ENCODE assay signal across 9 cellular contexts in the genomic region with DNA sequence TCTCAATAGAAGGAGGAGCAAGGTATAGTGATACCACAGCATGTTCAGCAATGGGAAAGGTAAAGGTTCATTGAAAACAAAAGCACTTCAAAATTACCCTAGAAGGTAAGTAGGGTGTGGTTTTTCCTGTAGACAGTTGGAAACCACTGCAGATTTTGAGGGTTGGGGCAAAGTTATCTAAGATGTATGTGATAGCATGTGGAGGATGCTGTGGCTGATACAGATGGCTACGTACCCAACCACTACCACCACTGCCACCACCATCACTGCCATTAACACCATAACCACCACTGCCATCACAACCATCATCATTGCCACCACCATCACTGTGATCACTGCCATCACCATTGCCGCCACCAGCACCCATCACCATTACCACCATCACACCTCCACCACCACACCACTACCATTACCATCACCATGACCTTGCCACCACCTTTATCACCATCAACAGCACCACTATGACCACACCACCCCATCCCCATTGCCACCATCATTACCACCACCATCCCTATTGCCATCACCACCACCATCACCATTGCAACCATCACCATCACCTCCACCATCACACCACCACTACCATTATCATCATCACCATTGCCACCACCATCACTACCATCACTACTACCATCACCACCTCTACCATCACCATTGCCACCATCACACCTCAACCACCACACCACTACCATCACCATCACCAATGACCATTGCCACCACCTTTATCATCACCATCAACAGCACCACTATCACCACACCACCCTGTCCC. TPM values are rescaled to one million over a fixed set of nuclear protein-coding genes. Genes with fewer than 3 reads are reported as not detected.
DNase-seq lines count a peak whose midpoint lies in the region; ATAC-seq, FAIRE-seq and TF ChIP-seq lines count a peak whose summit lies in the region.
"Had no signal": no experiment of that assay in that cellular context is flagged by ENCODE, and none has a peak within 500 bp of the region (broad histone marks: within the 10 kb centered on the region; RNA-seq: fewer than 3 reads in every experiment).

No MANE protein-coding gene starts in this region.

- FAIRE-seq in bronchial epithelial cell (lab: Jason Lieb, UNC): no peak

- H3K4me1 ChIP-seq in DND-41 (ENCODE audit: insufficient read depth, low read length) (peaks cover 29% of the 10 kb centered on the region), KMS-11 (ENCODE audit: low read depth, poor library complexity, severe bottlenecking) (peaks cover 31% of the 10 kb centered on the region), GM23248 (ENCODE audit: insufficient read depth) (no peaks in the 10 kb centered on the region)

- H3K36me3 ChIP-seq in DND-41 (ENCODE audit: insufficient read depth, low read length) (peaks cover 19% of the 10 kb centered on the region), KMS-11 (ENCODE audit: insufficient read depth) (no peaks in the 10 kb centered on the region), bronchial epithelial cell (ENCODE audit: control insufficient read depth, insufficient read depth, low read length) (peaks cover 3% of the 10 kb centered on the region), neural cell (ENCODE audit: insufficient read depth, low read length) (peaks cover 3% of the 10 kb centered on the region), GM23248 (ENCODE audit: low read depth) (peaks cover 9% of the 10 kb centered on the region)

- no peak overlapping the region for H2AFZ ChIP-seq in DND-41 (ENCODE audit: low read depth, low read length)
- H2AFZ ChIP-seq in KMS-11 (ENCODE audit: low read depth): no peak overlapping the region
- H2AFZ ChIP-seq in neural cell (ENCODE audit: low read depth, low read length): no peak overlapping the region
- H2AFZ ChIP-seq in GM23248: no peak overlapping the region

- H3K79me2 ChIP-seq in DND-41 (ENCODE audit: insufficient read depth, low read length): peaks cover 18% of the 10 kb centered on the region
- peaks cover 15% of the 10 kb centered on the region for H3K79me2 ChIP-seq in KMS-11 (ENCODE audit: insufficient read depth, low read depth)
- H3K79me2 ChIP-seq in neural cell (replicated peaks; ENCODE audit: insufficient read depth, low read length): peaks cover 29% of the 10 kb centered on the region
- H3K79me2 ChIP-seq in GM23248 (ENCODE audit: insufficient read depth): peaks cover 15% of the 10 kb centered on the region

- no peaks in the 10 kb centered on the region for H3K9me2 ChIP-seq in neural cell (ENCODE audit: insufficient read depth, low read length)
- no peaks in the 10 kb centered on the region for H3K9me2 ChIP-seq in GM23248 (ENCODE audit: insufficient read depth)

- H3K4me3 ChIP-seq in DND-41 (ENCODE audit: low read depth in 1 of 2, low read length in 2 of 2) (no peak overlapping the region), KMS-11 (IDR thresholded peaks at IDR 0.05; ENCODE audit: insufficient read depth, low read depth, low read length) (no peak overlapping the region), bronchial epithelial cell (ENCODE audit: low read depth, low read length) (no peak overlapping the region), neural cell (ENCODE audit: low read length) (peak overlapping the region; percentile 89), GM23248 (no peak overlapping the region)

- H3K9me3 ChIP-seq in DND-41 (ENCODE audit: insufficient read depth, low read length, severe bottlenecking) (no peaks in the 10 kb centered on the region), neural cell (ENCODE audit: low read length) (no peaks in the 10 kb centered on the region), GM23248 (ENCODE audit: low read depth) (no peaks in the 10 kb centered on the region)

- no peak for TF ChIP-seq RAD21 in neural cell (conservative IDR thresholded peaks at IDR 0.05)

- H3K27me3 ChIP-seq in DND-41 (ENCODE audit: insufficient read depth, low read length, poor library complexity) (no peaks in the 10 kb centered on the region), KMS-11 (ENCODE audit: insufficient read depth, low read depth) (no peaks in the 10 kb centered on the region), bronchial epithelial cell (ENCODE audit: control insufficient read depth, insufficient read depth, low read length) (no peaks in the 10 kb centered on the region), neural cell (ENCODE audit: insufficient read depth, low read depth, low read length) (no peaks in the 10 kb centered on the region), GM23248 (replicated peaks; ENCODE audit: insufficient read depth) (no peaks in the 10 kb centered on the region)

- WGBS in GM23248 (ENCODE audit: low coverage in 1 of 2, low lambda C conversion rate in 2 of 2, missing lambda C conversion rate in 2 of 2), 2 experiments: 98 to 100% methylated on average over 2 of the region's 2 CpGs

- H3K27ac ChIP-seq in DND-41 (ENCODE audit: low read length) (no peak overlapping the region), KMS-11 (peak overlapping the region; percentile 12; the same call in 1 of the 2 replicates), neural cell (ENCODE audit: low read length) (no peak overlapping the region), GM23248 (no peak overlapping the region)

- no peaks in the 10 kb centered on the region for H3F3A ChIP-seq in neural cell (ENCODE audit: insufficient read depth, low read length, poor library complexity, severe bottlenecking)
- H3F3A ChIP-seq in GM23248 (ENCODE audit: insufficient read depth): peaks cover 35% of the 10 kb centered on the region

- DNase-seq in DND-41 (peak; percentile 20), bronchial epithelial cell (ENCODE audit: low read depth) (peak; percentile 27), superior temporal gyrus (ENCODE audit: extremely low spot score) (no peak), GM23248 (no peak)
- DNase-seq: effector CD8-positive, alpha-beta T cell; NCI-H1417 had no signal

- TF ChIP-seq CTCF in DND-41 (IDR thresholded peaks at IDR 0.05; ENCODE audit: borderline replicate concordance, extremely low read depth, low read length, poor library complexity, severe bottlenecking): no peak
- no peak for TF ChIP-seq CTCF in KMS-11 (conservative IDR thresholded peaks at IDR 0.05; ENCODE audit: low read depth, low read length)
- no peak for TF ChIP-seq CTCF in bronchial epithelial cell (IDR thresholded peaks at IDR 0.05; ENCODE audit: insufficient read depth, low read length, severe bottlenecking)
- TF ChIP-seq CTCF in neural cell (IDR thresholded peaks at IDR 0.05; ENCODE audit: poor library complexity, severe bottlenecking): no peak

- TF ChIP-seq EP300 in neural cell (conservative IDR thresholded peaks at IDR 0.05; ENCODE audit: poor library complexity, severe bottlenecking): no peak

- in situ Hi-C loops in GM23248 (cut with MboI): no loop called here

- H4K20me1 ChIP-seq in DND-41 (ENCODE audit: insufficient read depth, low read length): peaks cover 7% of the 10 kb centered on the region; the same call in 1 of the 2 replicates
- H4K20me1 ChIP-seq in KMS-11 (ENCODE audit: insufficient read depth): no peaks in the 10 kb centered on the region
- H4K20me1 ChIP-seq in neural cell (ENCODE audit: insufficient read depth): no peaks in the 10 kb centered on the region
- no peaks in the 10 kb centered on the region for H4K20me1 ChIP-seq in GM23248 (ENCODE audit: insufficient read depth)

- no peak overlapping the region for H3K9ac ChIP-seq in DND-41 (ENCODE audit: low read depth, low read length)
- no peak overlapping the region for H3K9ac ChIP-seq in KMS-11
- H3K9ac ChIP-seq in neural cell (ENCODE audit: low read length): no peak overlapping the region
- no peak overlapping the region for H3K9ac ChIP-seq in GM23248

- ATAC-seq in DND-41 (ENCODE audit: insufficient read depth, low read depth): no peak
- no peak for ATAC-seq in GM21447 (IDR thresholded peaks at IDR 0.05; ENCODE audit: unreplicated experiment)

- no peak overlapping the region for H3K4me2 ChIP-seq in DND-41 (ENCODE audit: insufficient read depth, low read length)
- H3K4me2 ChIP-seq in KMS-11: peak overlapping the region; percentile 19
- H3K4me2 ChIP-seq in neural cell (ENCODE audit: low read length): no peak overlapping the region
- no peak overlapping the region for H3K4me2 ChIP-seq in GM23248 (ENCODE audit: unreplicated experiment)

TF ChIP-seq in neural cell, 6 proteins besides CTCF, POLR2A, EP300 and RAD21 (continues in another document):
- TF ChIP-seq POLR2AphosphoS5 (IDR thresholded peaks at IDR 0.05): no peak
- TF ChIP-seq MXI1 (conservative IDR thresholded peaks at IDR 0.05; ENCODE audit: poor library complexity, severe bottlenecking): no peak
- TF ChIP-seq, protein P1, sequence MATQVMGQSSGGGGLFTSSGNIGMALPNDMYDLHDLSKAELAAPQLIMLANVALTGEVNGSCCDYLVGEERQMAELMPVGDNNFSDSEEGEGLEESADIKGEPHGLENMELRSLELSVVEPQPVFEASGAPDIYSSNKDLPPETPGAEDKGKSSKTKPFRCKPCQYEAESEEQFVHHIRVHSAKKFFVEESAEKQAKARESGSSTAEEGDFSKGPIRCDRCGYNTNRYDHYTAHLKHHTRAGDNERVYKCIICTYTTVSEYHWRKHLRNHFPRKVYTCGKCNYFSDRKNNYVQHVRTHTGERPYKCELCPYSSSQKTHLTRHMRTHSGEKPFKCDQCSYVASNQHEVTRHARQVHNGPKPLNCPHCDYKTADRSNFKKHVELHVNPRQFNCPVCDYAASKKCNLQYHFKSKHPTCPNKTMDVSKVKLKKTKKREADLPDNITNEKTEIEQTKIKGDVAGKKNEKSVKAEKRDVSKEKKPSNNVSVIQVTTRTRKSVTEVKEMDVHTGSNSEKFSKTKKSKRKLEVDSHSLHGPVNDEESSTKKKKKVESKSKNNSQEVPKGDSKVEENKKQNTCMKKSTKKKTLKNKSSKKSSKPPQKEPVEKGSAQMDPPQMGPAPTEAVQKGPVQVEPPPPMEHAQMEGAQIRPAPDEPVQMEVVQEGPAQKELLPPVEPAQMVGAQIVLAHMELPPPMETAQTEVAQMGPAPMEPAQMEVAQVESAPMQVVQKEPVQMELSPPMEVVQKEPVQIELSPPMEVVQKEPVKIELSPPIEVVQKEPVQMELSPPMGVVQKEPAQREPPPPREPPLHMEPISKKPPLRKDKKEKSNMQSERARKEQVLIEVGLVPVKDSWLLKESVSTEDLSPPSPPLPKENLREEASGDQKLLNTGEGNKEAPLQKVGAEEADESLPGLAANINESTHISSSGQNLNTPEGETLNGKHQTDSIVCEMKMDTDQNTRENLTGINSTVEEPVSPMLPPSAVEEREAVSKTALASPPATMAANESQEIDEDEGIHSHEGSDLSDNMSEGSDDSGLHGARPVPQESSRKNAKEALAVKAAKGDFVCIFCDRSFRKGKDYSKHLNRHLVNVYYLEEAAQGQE (IDR thresholded peaks at IDR 0.05; ENCODE audit: borderline replicate concordance): no peak

RNA-seq across cellular contexts. Expression of a gene that starts 3.7 kb away (rescaled TPM):
- total RNA-seq in bronchial epithelial cell: 8,033 and 11,022 TPM in 2 replicates
- polyA plus RNA-seq in neural cell (14,494 and 15,324 TPM in 2 replicates), GM23248 (2016; fragmentation: Nextera tagmentation; extraction: Ambion mirVana) (6,241 and 6,275 TPM in 2 replicates)
- polyA minus RNA-seq in neural cell: 2,702 and 2,933 TPM in 2 replicates
- total RNA-seq in GM23248 (2014; rRNA removed; shearing (Covaris generic)): 3,621 and 4,663 TPM in 2 replicates

RNA-seq across cellular contexts. Expression of a gene that starts 28.2 kb away (rescaled TPM):
- 0.64 and 1.3 TPM in 2 replicates for total RNA-seq in bronchial epithelial cell
- polyA plus RNA-seq in neural cell (0.17 and 2.7 TPM in 2 replicates), GM23248 (2016; fragmentation: Nextera tagmentation; extraction: Ambion mirVana) (3.4 and 3.8 TPM in 2 replicates)
- 0.23 TPM in 1 of 2 replicates, not detected in the other for polyA minus RNA-seq in neural cell
- total RNA-seq in GM23248 (2014; rRNA removed; shearing (Covaris generic)): 5.0 and 5.7 TPM in 2 replicates

Comparison
In these comparisons a context has a peak if more than half of its experiments do, and no peak if none do; other contexts are left out.
1. DNase-seq: peak in DND-41 (single experiment) and bronchial epithelial cell (single experiment); none in superior temporal gyrus (single experiment) and GM23248 (single experiment).